Comparison of ENCODE assay signal across 8 cellular contexts in genomic region chr20:63980806-63981728, GRCh38. TPM values are rescaled to one million over a fixed set of nuclear protein-coding genes. Genes with fewer than 3 reads are reported as not detected.
DNase-seq lines count a peak whose midpoint lies in the region; ATAC-seq and TF ChIP-seq lines count a peak whose summit lies in the region.

Gene PRPF6, plus strand, starts transcription at chr20:63981132. Its CDS starts 114 bp downstream, at chr20:63981246.

- peak within 1 kb of the TSS; percentile 79 to 89 (median 83) for H3K9ac ChIP-seq in BLaER1 treated with 17β-estradiol and CSF1 and Interleukin-3, amounts not matched to agents 10 nM and 100 nM

- no peaks in the 10 kb centered on the region for H3K9me3 ChIP-seq in BLaER1 treated with 17β-estradiol and CSF1 and Interleukin-3, amounts not matched to agents 10 nM and 100 nM (replicated peaks in 1 of 11)
- no peaks in the 10 kb centered on the region for H3K9me3 ChIP-seq in left lung

- H3K27ac ChIP-seq in BLaER1 treated with 17β-estradiol and CSF1 and Interleukin-3, amounts not matched to agents 10 nM and 100 nM: peak within 1 kb of the TSS; percentile 70 to 87 (median 79)
- peak within 1 kb of the TSS; percentile 23 to 90 for H3K27ac ChIP-seq in left lung

- no peaks in the 10 kb centered on the region for H3K9me3 Mint-ChIP-seq in dendritic cell treated with granulocyte-macrophage colony-stimulating factor and Interleukin-4, amounts not matched to agents 40 ng/mL and 50 ng/mL, for 4 days

- ATAC-seq in HG03469 (IDR thresholded peaks at IDR 0.05; ENCODE audit: unreplicated experiment) (peak; percentile 46), left lung (peak; percentile 92)

- peaks cover 44% of the 10 kb centered on the region for H3K36me3 Mint-ChIP-seq in dendritic cell treated with granulocyte-macrophage colony-stimulating factor and Interleukin-4, amounts not matched to agents 40 ng/mL and 50 ng/mL, for 4 days (ENCODE audit: low read depth)

- H3K4me2 ChIP-seq in BLaER1 treated with 17β-estradiol and CSF1 and Interleukin-3, amounts not matched to agents 10 nM and 100 nM: peak within 1 kb of the TSS; percentile 97 to 100 (median 100)

- H3K4me3 Mint-ChIP-seq in dendritic cell treated with granulocyte-macrophage colony-stimulating factor and Interleukin-4, amounts not matched to agents 40 ng/mL and 50 ng/mL, for 4 days: peak within 1 kb of the TSS; percentile 81

- intact Hi-C loops in dendritic cell treated with granulocyte-macrophage colony-stimulating factor and Interleukin-4, amounts not matched to agents 40 ng/mL and 50 ng/mL, for 4 days (cut with micrococcal nuclease): loop anchor here (2.0 to 5.0 kb wide), 2 partner anchors 82 to 141 kb away; partner anchors contain the start of gene TCEA2
- intact Hi-C loops in left lung (cut with DNase I): no loop called here

- peaks cover 35 to 39% (median 37%) of the 10 kb centered on the region in 11 experiments for H3K36me3 ChIP-seq in BLaER1 treated with 17β-estradiol and CSF1 and Interleukin-3, amounts not matched to agents 10 nM and 100 nM
- peaks cover 0 to 33% of the 10 kb centered on the region in 2 donors for H3K36me3 ChIP-seq in left lung

- H3K4me1 Mint-ChIP-seq in dendritic cell treated with granulocyte-macrophage colony-stimulating factor and Interleukin-4, amounts not matched to agents 40 ng/mL and 50 ng/mL, for 4 days (ENCODE audit: low read depth): peaks cover 59% of the 10 kb centered on the region

- peak within 1 kb of the TSS; percentile 78 to 94 (median 86) for H3K4me3 ChIP-seq in BLaER1 treated with 17β-estradiol and CSF1 and Interleukin-3, amounts not matched to agents 10 nM and 100 nM
- peak within 1 kb of the TSS; percentile 97 to 99 for H3K4me3 ChIP-seq in left lung

- TF ChIP-seq CTCF in left lung (IDR thresholded peaks at IDR 0.05): peak; percentile 59 to 73

- H4K20me1 ChIP-seq in BLaER1 treated with 17β-estradiol and CSF1 and Interleukin-3, amounts not matched to agents 10 nM and 100 nM: peaks cover 0 to 57% (median 31%) of the 10 kb centered on the region in 11 experiments; a peak in 18 of 22 replicates

- peaks cover 41 to 57% (median 54%) of the 10 kb centered on the region in 10 experiments for H3K4me1 ChIP-seq in BLaER1 treated with 17β-estradiol and CSF1 and Interleukin-3, amounts not matched to agents 10 nM and 100 nM
- H3K4me1 ChIP-seq in left lung: peaks cover 22 to 53% of the 10 kb centered on the region in 2 donors

- no peaks in the 10 kb centered on the region for H3K27me3 ChIP-seq in BLaER1 treated with 17β-estradiol and CSF1 and Interleukin-3, amounts not matched to agents 10 nM and 100 nM
- no peaks in the 10 kb centered on the region for H3K27me3 ChIP-seq in left lung

- peaks cover 3% of the 10 kb centered on the region for H3K27me3 Mint-ChIP-seq in dendritic cell treated with granulocyte-macrophage colony-stimulating factor and Interleukin-4, amounts not matched to agents 40 ng/mL and 50 ng/mL, for 4 days

- DNase-seq in GM19240 (ENCODE audit: insufficient read length, low spot score) (peak; percentile 99), NCI-H69 (lab: John Stamatoyannopoulos, UW) (peak; percentile 95), left lung (peak; percentile 95 to 99)
- peak; percentile 94 for DNase-seq in activated CD4-positive, alpha-beta T cell treated with anti-CD3 and anti-CD28 coated beads, Interleukin-2, amount 50 U/mL, for 1 hour
- DNase-seq in stimulated activated CD4-positive, alpha-beta T cell treated with anti-CD3 and anti-CD28 coated beads, Interleukin-2, amount 100 ng/mL, for 48 hours: peak; percentile 90 to 93

- H3K27ac Mint-ChIP-seq in dendritic cell treated with granulocyte-macrophage colony-stimulating factor and Interleukin-4, amounts not matched to agents 40 ng/mL and 50 ng/mL, for 4 days: peak within 1 kb of the TSS; percentile 85

RNA-seq across cellular contexts. Expression of gene PRPF6, which starts in this region (rescaled TPM):
- 10 to 100 TPM; 49.8 to 53.7 TPM for total RNA-seq in left lung

Comparison
In these comparisons a context has a peak if more than half of its experiments do, and no peak if none do; other contexts are left out.
1. Peak in every context shown above with its lines: DNase-seq, ATAC-seq, H3K4me3 ChIP-seq and H3K27ac ChIP-seq.